ENCODE assay signal across 18 cellular contexts in the genomic region with DNA sequence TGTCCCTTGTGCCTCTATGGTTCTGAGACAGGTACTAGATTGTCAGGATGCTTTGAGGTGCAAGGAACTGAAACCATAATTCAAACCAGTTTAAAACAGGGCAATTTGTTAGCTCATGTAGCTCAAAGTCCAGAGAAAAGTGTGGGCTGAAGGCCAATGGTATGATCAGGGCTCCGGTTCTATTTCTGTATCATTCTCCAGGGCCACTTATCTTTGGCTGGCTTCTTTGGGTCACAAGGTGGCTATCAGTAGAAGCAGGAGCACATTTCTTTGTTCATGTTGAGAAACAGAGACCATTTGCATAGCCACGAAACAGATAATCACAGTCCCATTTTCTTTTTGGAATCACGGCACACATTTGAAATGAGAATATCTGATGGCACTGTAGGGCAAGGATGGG.
DNase-seq lines count a peak whose midpoint lies in the region; ATAC-seq and TF ChIP-seq lines count a peak whose summit lies in the region.
"Had no signal": no experiment of that assay in that cellular context is flagged by ENCODE, and none has a peak within 500 bp of the region (broad histone marks: within the 10 kb centered on the region; RNA-seq: fewer than 3 reads in every experiment).

No MANE protein-coding gene starts in this region.

- H3K9me3 ChIP-seq in left ventricle myocardium inferior (replicated peaks) (no peaks in the 10 kb centered on the region), right cardiac atrium (ENCODE audit: control insufficient read depth, low read length) (no peaks in the 10 kb centered on the region), mucosa of descending colon (no peaks in the 10 kb centered on the region)
- H3K9me3 ChIP-seq: BLaER1 treated with 17β-estradiol and CSF1 and Interleukin-3, amounts not matched to agents 10 nM and 100 nM had no signal

- DNase-seq in left ventricle myocardium inferior: no peak
- no peak for DNase-seq in right cardiac atrium
- peak; percentile 89 for DNase-seq in OCI-M1 (lab: John Stamatoyannopoulos, UW)
- no peak for DNase-seq in left colon
- DNase-seq in mucosa of descending colon: peak in 1 of 3 donors; percentile 5
- DNase-seq in activated CD4-positive, alpha-beta T cell treated with anti-CD3 and anti-CD28 coated beads, Interleukin-2, amount 10 ng/mL, durations not matched to agents 24 days and 14 days: no peak
- DNase-seq in epidermal melanocyte (ENCODE audit: insufficient read length, low spot score): no peak
- DNase-seq: CD8-positive, alpha-beta memory T cell; COR-L47; DMS 273 treated with DMSO at 0.1 percent for 48 hours; DMS53; DND-41; EL; H9 had no signal

- peak overlapping the region; percentile 52 for H3K27ac ChIP-seq in left ventricle myocardium inferior (replicated peaks)
- no peak overlapping the region for H3K27ac ChIP-seq in right cardiac atrium (ENCODE audit: low read length)
- H3K27ac ChIP-seq: BLaER1 treated with 17β-estradiol and CSF1 and Interleukin-3, amounts not matched to agents 10 nM and 100 nM had no signal

- H3K4me1 ChIP-seq in left ventricle myocardium inferior (peaks cover 10% of the 10 kb centered on the region), right cardiac atrium (ENCODE audit: control insufficient read depth, insufficient read depth, low read length) (peaks cover 3% of the 10 kb centered on the region), mucosa of descending colon (ENCODE audit: low read depth) (no peaks in the 10 kb centered on the region)
- H3K4me1 ChIP-seq: BLaER1 treated with 17β-estradiol and CSF1 and Interleukin-3, amounts not matched to agents 10 nM and 100 nM had no signal

- H3K27me3 ChIP-seq in left ventricle myocardium inferior (ENCODE audit: low read depth): no peaks in the 10 kb centered on the region
- no peaks in the 10 kb centered on the region for H3K27me3 ChIP-seq in right cardiac atrium (ENCODE audit: control insufficient read depth, insufficient read depth)
- H3K27me3 ChIP-seq: BLaER1 treated with 17β-estradiol and CSF1 and Interleukin-3, amounts not matched to agents 10 nM and 100 nM had no signal

- H3K27me3 Mint-ChIP-seq in activated CD4-positive, alpha-beta T cell treated with anti-CD3 and anti-CD28 coated beads, Interleukin-2, amount 10 ng/mL, durations not matched to agents 24 days and 14 days: no peaks in the 10 kb centered on the region
- H3K27me3 Mint-ChIP-seq: B cell; CD8-positive, alpha-beta memory T cell had no signal

- H3K27ac Mint-ChIP-seq in activated CD4-positive, alpha-beta T cell treated with anti-CD3 and anti-CD28 coated beads, Interleukin-2, amount 10 ng/mL, durations not matched to agents 24 days and 14 days: no peak overlapping the region
- H3K27ac Mint-ChIP-seq: B cell; CD8-positive, alpha-beta memory T cell; H9 had no signal

- 46% methylated on average over 3 of the region's 3 CpGs for WGBS in right cardiac atrium

- TF ChIP-seq CTCF in left ventricle myocardium inferior (IDR thresholded peaks at IDR 0.05; ENCODE audit: borderline replicate concordance) (no peak), mucosa of descending colon (IDR thresholded peaks at IDR 0.05) (no peak)

- H3K9me3 Mint-ChIP-seq in activated CD4-positive, alpha-beta T cell treated with anti-CD3 and anti-CD28 coated beads, Interleukin-2, amount 10 ng/mL, durations not matched to agents 24 days and 14 days: no peaks in the 10 kb centered on the region
- H3K9me3 Mint-ChIP-seq: CD8-positive, alpha-beta memory T cell had no signal

- ATAC-seq in right cardiac atrium: no peak
- ATAC-seq in left colon: peak; percentile 34
- peak; percentile 26 for ATAC-seq in mucosa of descending colon
- ATAC-seq in GM18870 (IDR thresholded peaks at IDR 0.05; ENCODE audit: unreplicated experiment): no peak
- ATAC-seq: GM12878 had no signal

- no peaks in the 10 kb centered on the region for H3K36me3 ChIP-seq in left ventricle myocardium inferior
- H3K36me3 ChIP-seq in mucosa of descending colon (ENCODE audit: low read depth): no peaks in the 10 kb centered on the region
- H3K36me3 ChIP-seq: BLaER1 treated with 17β-estradiol and CSF1 and Interleukin-3, amounts not matched to agents 10 nM and 100 nM had no signal

- intact Hi-C loops in left ventricle myocardium inferior (cut with micrococcal nuclease) (no loop called here), right cardiac atrium (cut with DNase I) (no loop called here), left colon (cut with DNase I, micrococcal nuclease) (no loop called here), mucosa of descending colon (cut with DNase I, micrococcal nuclease) (no loop called here)
- intact Hi-C loops in activated CD4-positive, alpha-beta T cell treated with anti-CD3 and anti-CD28 coated beads, Interleukin-2, amount 10 ng/mL, durations not matched to agents 24 days and 14 days (cut with micrococcal nuclease): no loop called here

- no peaks in the 10 kb centered on the region for H3K36me3 Mint-ChIP-seq in activated CD4-positive, alpha-beta T cell treated with anti-CD3 and anti-CD28 coated beads, Interleukin-2, amount 10 ng/mL, durations not matched to agents 24 days and 14 days (ENCODE audit: low read depth)
- H3K36me3 Mint-ChIP-seq: CD8-positive, alpha-beta memory T cell had no signal

- H3K4me3 Mint-ChIP-seq in activated CD4-positive, alpha-beta T cell treated with anti-CD3 and anti-CD28 coated beads, Interleukin-2, amount 10 ng/mL, durations not matched to agents 24 days and 14 days: no peak overlapping the region
- H3K4me3 Mint-ChIP-seq: B cell; CD8-positive, alpha-beta memory T cell; H9 had no signal

- H3K4me1 Mint-ChIP-seq in activated CD4-positive, alpha-beta T cell treated with anti-CD3 and anti-CD28 coated beads, Interleukin-2, amount 10 ng/mL, durations not matched to agents 24 days and 14 days: no peaks in the 10 kb centered on the region
- H3K4me1 Mint-ChIP-seq: B cell; CD8-positive, alpha-beta memory T cell had no signal

- H3K4me3 ChIP-seq in left ventricle myocardium inferior (no peak overlapping the region), right cardiac atrium (ENCODE audit: low read length) (no peak overlapping the region), mucosa of descending colon (no peak overlapping the region)
- H3K4me3 ChIP-seq: BLaER1 treated with 17β-estradiol and CSF1 and Interleukin-3, amounts not matched to agents 10 nM and 100 nM; GM12878 had no signal

Comparison
In these comparisons a context has a peak if more than half of its experiments do, and no peak if none do; other contexts are left out.
1. ATAC-seq: peak in left colon (single experiment) and mucosa of descending colon (single experiment); none in right cardiac atrium (0 of 2) and GM18870 (single experiment).